In genomic region chr21:44750675-44751025, GRCh38 we compare ENCODE assay signal across 31 cellular contexts. TPM values are rescaled to one million over a fixed set of nuclear protein-coding genes. Genes with fewer than 3 reads are reported as not detected.
"Had no signal": no experiment of that assay in that cellular context is flagged by ENCODE, and none has a peak within 500 bp of the region (broad histone marks: within the 10 kb centered on the region; RNA-seq: fewer than 3 reads in every experiment).

No MANE protein-coding gene starts in this region.

- DNase-seq: activated B cell treated with CpG ODN at 0.5 μM for 24 hours; activated CD4-positive, alpha-beta T cell treated with anti-CD3 and anti-CD28 coated beads for 36 hours; activated CD4-positive, alpha-beta T cell treated with anti-CD3 and anti-CD28 coated beads, Interleukin-2, amount 50 U/mL, for 4 hours; activated CD8-positive, alpha-beta memory T cell treated with anti-CD3 and anti-CD28 coated beads, Interleukin-2, amount 50 U/mL, for 48 hours; activated naive CD4-positive, alpha-beta T cell; activated T-cell treated with anti-CD3 and anti-CD28 coated beads, Interleukin-2, amount 50 U/mL, for 4 hours; brain microvascular endothelial cell; caudate nucleus; effector memory CD4-positive, alpha-beta T cell; foreskin melanocyte; glutamatergic neuron; hippocampal formation; pancreas; stimulated activated CD4-positive, alpha-beta T cell treated with anti-CD3 and anti-CD28 coated beads, Interleukin-1b, Interleukin-23, amount 100 ng/mL, for 48 hours; substantia nigra; T-helper 9 cell had no signal

- H3K36me3 ChIP-seq: adrenal gland, ascending aorta, brain microvascular endothelial cell, pancreas, tibial artery had no signal

- ATAC-seq: activated CD4-positive, alpha-beta T cell treated with anti-CD3 and anti-CD28 coated beads for 36 hours; activated T-cell treated with anti-CD3 and anti-CD28 coated beads, Interleukin-2, amount 50 U/mL, for 4 hours; esophagus mucosa; pancreas had no signal

- H3K4me1 ChIP-seq: adrenal gland, ascending aorta, pancreas had no signal

- H3K9me3 ChIP-seq: adrenal gland, pancreas, tibial artery had no signal

- H3K27me3 ChIP-seq: ascending aorta had no signal

- H3K4me3 ChIP-seq: adrenal gland, ascending aorta, pancreas, tibial artery had no signal

- H3K27ac ChIP-seq: adrenal gland, ascending aorta, brain microvascular endothelial cell, pancreas, tibial artery had no signal

RNA-seq across cellular contexts. Expression of gene TSPEAR, which starts 39.3 kb away (rescaled TPM):
- total RNA-seq: activated B cell treated with CpG ODN at 0.5 μM for 24 hours; activated CD4-positive, alpha-beta T cell treated with anti-CD3 and anti-CD28 coated beads for 36 hours; activated CD8-positive, alpha-beta memory T cell treated with anti-CD3 and anti-CD28 coated beads for 36 hours; activated T-cell treated with anti-CD3 and anti-CD28 coated beads, Interleukin-2, amount 50 U/mL, for 4 hours; activated T-helper 2 cell treated with anti-CD3 and anti-CD28 coated beads, Interferon-gamma antibody, Interleukin-2, Interleukin-4, amounts not matched to agents 10 μg/mL and 5 μg/mL and 100 μg/mL, durations not matched to agents 14 hours and 24 hours and 36 hours; adrenal gland; ascending aorta; mononuclear cell; myocyte; pulmonary artery endothelial cell; skeletal muscle tissue; T-helper 1 cell treated with Interleukin-12 subunit alpha and Interleukin-12 subunit beta and Interleukin-4 antibody, amounts not matched to agents 30 ng/mL and 1 ng/mL, for 36 hours had no signal

RNA-seq across cellular contexts. Expression of gene KRTAP10-12, which starts 53.7 kb away (rescaled TPM):
- total RNA-seq: activated B cell treated with CpG ODN at 0.5 μM for 24 hours; activated CD4-positive, alpha-beta T cell treated with anti-CD3 and anti-CD28 coated beads for 36 hours; activated CD8-positive, alpha-beta memory T cell treated with anti-CD3 and anti-CD28 coated beads for 36 hours; activated T-cell treated with anti-CD3 and anti-CD28 coated beads, Interleukin-2, amount 50 U/mL, for 4 hours; activated T-helper 2 cell treated with anti-CD3 and anti-CD28 coated beads, Interferon-gamma antibody, Interleukin-2, Interleukin-4, amounts not matched to agents 10 μg/mL and 5 μg/mL and 100 μg/mL, durations not matched to agents 14 hours and 24 hours and 36 hours; adrenal gland; ascending aorta; dermis microvascular lymphatic vessel endothelial cell; esophagus mucosa; liver; mononuclear cell; myocyte; pancreas; pulmonary artery endothelial cell; right cardiac atrium; skeletal muscle tissue; T-helper 1 cell treated with Interleukin-12 subunit alpha and Interleukin-12 subunit beta and Interleukin-4 antibody, amounts not matched to agents 30 ng/mL and 1 ng/mL, for 36 hours; urinary bladder had no signal
